Comparison of ENCODE assay signal across 1 cellular context in the genomic region with DNA sequence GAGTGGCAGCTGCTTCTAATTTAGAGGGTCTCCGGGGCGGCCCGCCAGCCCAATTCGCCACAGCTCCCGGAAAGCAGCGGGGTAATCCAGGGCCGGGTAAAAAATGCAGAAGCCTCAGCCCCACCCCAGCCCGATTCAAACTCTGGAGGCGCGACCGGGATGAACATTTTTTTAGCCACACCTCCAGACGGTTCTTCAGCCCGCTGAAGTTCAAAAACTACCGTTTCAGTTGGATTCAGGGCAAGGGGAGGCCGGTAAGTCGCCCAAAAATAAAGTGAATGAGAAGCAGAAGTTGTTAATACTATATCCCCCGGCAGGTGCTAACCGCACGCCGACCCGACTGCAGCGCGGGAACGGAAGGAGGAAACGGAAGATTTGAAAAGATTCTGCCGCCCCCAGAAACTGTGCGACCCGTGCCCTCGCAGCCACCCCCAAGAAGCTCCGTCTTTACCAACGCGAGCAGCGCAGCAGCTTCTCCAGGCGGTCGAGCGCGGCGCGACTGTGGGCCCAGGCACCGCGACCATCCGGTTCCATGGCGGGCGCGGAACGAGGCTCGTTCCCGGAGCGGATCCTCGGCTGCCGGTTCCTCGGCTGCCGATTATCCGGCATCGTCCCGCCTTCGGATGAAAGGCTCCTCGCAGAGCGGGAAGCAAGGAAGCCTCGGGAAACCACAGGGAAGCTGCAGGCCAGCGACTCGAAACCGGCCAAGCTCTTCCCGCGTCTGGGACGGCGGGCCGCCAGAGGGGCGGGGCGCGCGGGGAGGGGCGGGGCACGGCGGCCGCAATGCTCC.
TF ChIP-seq lines count a peak whose summit lies in the region.

TSS of gene BARD1 (minus strand) at position 723 of the 790 bp plus-strand sequence. CDS start at position 609, 114 bp downstream.

TF ChIP-seq in K562, 482 proteins besides CTCF, POLR2A, EP300 and RAD21 (continues in another document):
- TF ChIP-seq PHF8 (IDR thresholded peaks at IDR 0.05; ENCODE audit: borderline replicate concordance, low read length) (peak; percentile 67), ETV6 (IDR thresholded peaks at IDR 0.05; ENCODE audit: borderline replicate concordance in 1 of 2, low read depth in 2 of 2, low read length in 1 of 2) (no peak), ETV6 (CRISPR knock-in tag; IDR thresholded peaks at IDR 0.05; ENCODE audit: borderline replicate concordance) (peak; percentile 54; the same call in 1 of the 2 replicates), CEBPZ (IDR thresholded peaks at IDR 0.05; ENCODE audit: borderline replicate concordance, low read depth, low read length) (no peak), ELK1 (CRISPR knock-in tag; IDR thresholded peaks at IDR 0.05) (no peak), CCAR2 (IDR thresholded peaks at IDR 0.05; ENCODE audit: low read depth, low read length) (no peak), YY1 (IDR thresholded peaks at IDR 0.05; ENCODE audit: borderline replicate concordance in 1 of 3, control insufficient read depth in 1 of 3, extremely low read depth in 1 of 3, insufficient read depth in 3 of 3, insufficient read length in 1 of 3, insufficient replicate concordance in 2 of 3, low read depth in 1 of 3, low read length in 2 of 3) (peak in 2 of 3 experiments; percentile 30 to 32), MLLT1 (IDR thresholded peaks at IDR 0.05) (0 out of 4 replicates have a peak, but pooled peaks of 1 of the 2 experiments have one; percentile 28), MEIS2 (IDR thresholded peaks at IDR 0.05; ENCODE audit: partially characterized antibody) (no peak), ZKSCAN1 (IDR thresholded peaks at IDR 0.05; ENCODE audit: low read depth, low read length) (no peak), ILK (tag; IDR thresholded peaks at IDR 0.05; ENCODE audit: borderline replicate concordance, low read depth) (no peak), ZNF780A (CRISPR knock-in tag; IDR thresholded peaks at IDR 0.05) (no peak), ZBTB7A (IDR thresholded peaks at IDR 0.05; ENCODE audit: borderline replicate concordance, control insufficient read depth, low read depth, low read length) (no peak), MCM7 (IDR thresholded peaks at IDR 0.05) (no peak), TAF1 (IDR thresholded peaks at IDR 0.05; ENCODE audit: control insufficient read depth, extremely low read depth, insufficient read depth, low read length, severe bottlenecking) (peak; percentile 49), SUPT5H (IDR thresholded peaks at IDR 0.05) (peak; percentile 68), POLR2AphosphoS5 (IDR thresholded peaks at IDR 0.05; ENCODE audit: control insufficient read depth, insufficient read depth, low read depth, low read length) (peak; percentile 58; the same call in 1 of the 2 replicates), ZNF75A (CRISPR knock-in tag; IDR thresholded peaks at IDR 0.05) (no peak), SIN3A (IDR thresholded peaks at IDR 0.05; ENCODE audit: borderline replicate concordance in 2 of 2, control insufficient read depth in 1 of 2, low read depth in 2 of 2, low read length in 2 of 2) (0 out of 4 replicates have a peak, but pooled peaks of 1 of the 2 experiments have one; percentile 50), PYGO2 (tag; IDR thresholded peaks at IDR 0.05) (no peak), U2AF1 (optimal IDR thresholded peaks at IDR 0.05; ENCODE audit: low read depth, low read length) (peak; percentile 43), ZNF143 (CRISPR knock-in tag; IDR thresholded peaks at IDR 0.05) (no peak), ZFX (CRISPR knock-in tag; IDR thresholded peaks at IDR 0.05) (peak; percentile 87), SMARCA4 (IDR thresholded peaks at IDR 0.05) (no peak), HNRNPUL1 (IDR thresholded peaks at IDR 0.05; ENCODE audit: low read length) (no peak), MYBL2 (IDR thresholded peaks at IDR 0.05; ENCODE audit: low read depth) (peak; percentile 76; the same call in 1 of the 2 replicates), MYBL2 (CRISPR knock-in tag; IDR thresholded peaks at IDR 0.05; ENCODE audit: borderline replicate concordance) (no peak), POLR2G (IDR thresholded peaks at IDR 0.05; ENCODE audit: low read depth, low read length) (peak; percentile 76), ETV1 (tag; conservative IDR thresholded peaks at IDR 0.05; ENCODE audit: low read depth) (no peak), CCNT2 (IDR thresholded peaks at IDR 0.05; ENCODE audit: borderline replicate concordance, extremely low read depth, insufficient read length, low read depth, low read length) (peak; percentile 1), MEF2A (IDR thresholded peaks at IDR 0.05; ENCODE audit: control insufficient read depth, low read depth, low read length) (0 out of 2 replicates have a peak, but pooled peaks have one; percentile 21), HDAC1 (IDR thresholded peaks at IDR 0.05) (peak in 1 of 2 experiments; percentile 49; a peak in 1 of 4 replicates), POLR2H (tag; IDR thresholded peaks at IDR 0.05; ENCODE audit: low read depth) (0 out of 2 replicates have a peak, but pooled peaks have one; percentile 46), CXXC5 (CRISPR knock-in tag; IDR thresholded peaks at IDR 0.05) (peak; percentile 41), GATAD2A (IDR thresholded peaks at IDR 0.05) (0 out of 2 replicates have a peak, but pooled peaks have one; percentile 11)
- TF ChIP-seq, protein P1, sequence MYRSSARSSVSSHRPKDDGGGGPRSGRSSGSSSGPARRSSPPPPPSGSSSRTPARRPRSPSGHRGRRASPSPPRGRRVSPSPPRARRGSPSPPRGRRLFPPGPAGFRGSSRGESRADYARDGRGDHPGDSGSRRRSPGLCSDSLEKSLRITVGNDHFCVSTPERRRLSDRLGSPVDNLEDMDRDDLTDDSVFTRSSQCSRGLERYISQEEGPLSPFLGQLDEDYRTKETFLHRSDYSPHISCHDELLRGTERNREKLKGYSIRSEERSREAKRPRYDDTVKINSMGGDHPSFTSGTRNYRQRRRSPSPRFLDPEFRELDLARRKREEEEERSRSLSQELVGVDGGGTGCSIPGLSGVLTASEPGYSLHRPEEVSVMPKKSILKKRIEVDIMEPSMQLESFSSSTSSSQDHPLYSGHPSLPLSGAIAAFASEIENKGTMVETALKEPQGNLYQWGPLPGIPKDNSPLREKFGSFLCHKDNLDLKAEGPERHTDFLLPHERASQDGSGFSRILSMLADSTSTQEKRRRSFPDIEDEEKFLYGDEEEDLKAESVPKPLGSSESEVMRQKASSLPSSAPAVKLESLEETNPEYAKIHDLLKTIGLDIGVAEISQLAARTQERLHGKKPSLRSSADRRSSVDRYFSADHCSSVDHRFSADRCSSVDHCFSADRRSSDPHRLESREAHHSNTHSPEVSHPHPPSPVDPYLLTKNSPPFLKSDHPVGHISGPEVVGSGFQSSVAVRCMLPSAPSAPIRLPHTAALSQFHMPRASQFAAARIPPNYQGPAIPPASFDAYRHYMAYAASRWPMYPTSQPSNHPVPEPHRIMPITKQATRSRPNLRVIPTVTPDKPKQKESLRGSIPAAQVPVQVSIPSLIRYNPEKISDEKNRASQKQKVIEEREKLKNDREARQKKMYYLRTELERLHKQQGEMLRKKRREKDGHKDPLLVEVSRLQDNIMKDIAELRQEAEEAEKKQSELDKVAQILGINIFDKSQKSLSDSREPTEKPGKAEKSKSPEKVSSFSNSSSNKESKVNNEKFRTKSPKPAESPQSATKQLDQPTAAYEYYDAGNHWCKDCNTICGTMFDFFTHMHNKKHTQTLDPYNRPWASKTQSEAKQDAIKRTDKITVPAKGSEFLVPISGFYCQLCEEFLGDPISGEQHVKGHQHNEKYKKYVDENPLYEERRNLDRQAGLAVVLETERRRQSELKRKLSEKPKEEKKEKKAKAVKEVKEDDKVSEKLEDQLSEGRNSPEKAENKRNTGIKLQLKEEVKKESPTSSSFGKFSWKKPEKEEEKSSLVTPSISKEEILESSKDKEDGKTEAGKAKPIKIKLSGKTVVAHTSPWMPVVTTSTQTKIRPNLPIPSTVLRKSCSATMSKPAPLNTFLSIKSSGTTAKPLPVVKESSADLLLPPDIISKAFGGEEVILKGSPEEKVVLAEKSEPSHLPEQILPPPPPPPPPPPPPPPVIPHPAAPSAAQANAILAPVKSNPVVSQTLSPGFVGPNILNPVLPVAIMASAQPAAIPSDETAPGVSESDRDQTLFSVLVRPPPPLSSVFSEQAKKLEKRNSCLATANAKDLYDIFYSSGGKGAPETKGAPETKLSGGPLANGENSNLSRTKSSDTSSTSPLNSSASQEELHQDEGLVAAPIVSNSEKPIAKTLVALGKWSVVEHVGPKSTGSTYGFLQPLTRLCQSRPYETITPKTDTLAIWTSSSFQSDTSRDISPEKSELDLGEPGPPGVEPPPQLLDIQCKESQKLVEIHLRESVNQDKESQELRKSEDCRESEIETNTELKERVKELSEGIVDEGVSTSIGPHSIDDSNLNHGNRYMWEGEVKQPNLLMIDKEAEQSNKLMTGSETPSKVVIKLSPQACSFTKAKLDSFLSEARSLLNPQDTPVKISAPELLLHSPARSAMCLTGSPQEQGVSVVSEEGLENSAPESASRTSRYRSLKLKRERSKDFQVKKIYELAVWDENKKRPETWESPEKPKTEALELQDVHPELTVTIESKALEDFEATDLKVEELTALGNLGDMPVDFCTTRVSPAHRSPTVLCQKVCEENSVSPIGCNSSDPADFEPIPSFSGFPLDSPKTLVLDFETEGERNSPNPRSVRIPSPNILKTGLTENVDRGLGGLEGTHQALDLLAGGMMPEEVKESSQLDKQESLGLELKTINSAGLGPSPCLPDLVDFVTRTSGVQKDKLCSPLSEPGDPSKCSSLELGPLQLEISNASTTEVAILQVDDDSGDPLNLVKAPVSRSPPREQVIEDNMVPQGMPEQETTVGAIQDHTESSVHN (IDR thresholded peaks at IDR 0.05; ENCODE audit: borderline replicate concordance in 1 of 2, low read depth in 1 of 2) = no peak
- TF ChIP-seq, protein P2, sequence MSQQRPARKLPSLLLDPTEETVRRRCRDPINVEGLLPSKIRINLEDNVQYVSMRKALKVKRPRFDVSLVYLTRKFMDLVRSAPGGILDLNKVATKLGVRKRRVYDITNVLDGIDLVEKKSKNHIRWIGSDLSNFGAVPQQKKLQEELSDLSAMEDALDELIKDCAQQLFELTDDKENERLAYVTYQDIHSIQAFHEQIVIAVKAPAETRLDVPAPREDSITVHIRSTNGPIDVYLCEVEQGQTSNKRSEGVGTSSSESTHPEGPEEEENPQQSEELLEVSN (IDR thresholded peaks at IDR 0.05; ENCODE audit: borderline replicate concordance in 1 of 2, extremely low read depth in 1 of 2, insufficient read depth in 1 of 2, insufficient read length in 1 of 2, low read depth in 1 of 2, low read length in 1 of 2, poor library complexity in 1 of 2, severe bottlenecking in 1 of 2) = peak; percentile 44 to 51
